Comparison of ENCODE assay signal across 8 cellular contexts in the genomic region with DNA sequence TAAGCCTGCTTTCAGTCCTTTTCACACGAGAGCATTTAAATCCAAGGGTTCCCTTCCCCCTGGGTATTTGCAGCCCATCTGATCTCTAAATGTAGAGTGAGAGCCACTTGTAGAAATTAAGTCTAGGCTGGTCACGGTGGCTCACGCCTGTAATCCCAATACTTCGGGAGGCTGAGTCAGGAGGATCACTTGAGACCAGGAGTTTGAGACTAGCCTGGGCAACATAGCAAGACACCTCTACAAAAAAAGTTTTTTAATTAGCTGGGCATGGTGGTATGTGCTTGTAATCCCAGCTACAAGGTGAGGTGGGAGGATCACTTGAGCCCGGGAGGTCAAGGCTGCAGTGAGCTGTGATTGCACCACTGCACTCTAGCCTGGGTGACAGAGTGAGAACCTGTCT. TPM values are rescaled to one million over a fixed set of nuclear protein-coding genes. Genes with fewer than 3 reads are reported as not detected.
DNase-seq lines count a peak whose midpoint lies in the region; ATAC-seq, FAIRE-seq and TF ChIP-seq lines count a peak whose summit lies in the region.
"Not testable (repeated sequence)": the region's sequence is repeated elsewhere in the genome, so short reads cannot be mapped to it uniquely, and the experiment has no call there.

No MANE protein-coding gene starts in this region.

- H3K36me3 Mint-ChIP-seq in activated T-helper 17 cell treated with anti-CD3 and anti-CD28 coated beads, Interleukin-2, amount 50 U/mL, for 72 hours (ENCODE audit: low read depth): peaks cover 33% of the 10 kb centered on the region
- H3K36me3 Mint-ChIP-seq in natural killer cell: not testable (repeated sequence)

- H3K27me3 ChIP-seq in SJSA1 (replicated peaks); H1 (replicated peaks in 1 of 4; ENCODE audit: control insufficient read depth in 3 of 4, extremely low read depth in 1 of 4, insufficient read depth in 3 of 4, low read length in 3 of 4); thoracic aorta (replicated peaks; ENCODE audit: insufficient read depth): not testable (repeated sequence)

- H3K79me2 ChIP-seq in H1 (ENCODE audit: control insufficient read depth in 1 of 2, insufficient read depth in 2 of 2, low read length in 2 of 2): not testable (repeated sequence)

- TF ChIP-seq EP300 in H1 (IDR thresholded peaks at IDR 0.05; ENCODE audit: borderline replicate concordance in 1 of 2, low read depth in 2 of 2, low read length in 2 of 2): not testable (repeated sequence)

- H4K8ac ChIP-seq in H1 (ENCODE audit: extremely low read depth, insufficient read depth, low read length): not testable (repeated sequence)

- H3K27me3 Mint-ChIP-seq in activated T-helper 17 cell treated with anti-CD3 and anti-CD28 coated beads, Interleukin-2, amount 50 U/mL, for 72 hours; natural killer cell (ENCODE audit: low read depth in 2 of 2): not testable (repeated sequence)

- not testable (repeated sequence) for H4K91ac ChIP-seq in H1 (replicated peaks; ENCODE audit: insufficient read length, low read length)

- H4K5ac ChIP-seq in H1 (ENCODE audit: insufficient read length, low read depth, low read length): not testable (repeated sequence)

- not testable (repeated sequence) for H2BK15ac ChIP-seq in H1 (ENCODE audit: low read length)

- not testable (repeated sequence) for H4K20me1 ChIP-seq in H1 (replicated peaks in 1 of 2; ENCODE audit: control insufficient read depth in 1 of 2, insufficient read depth in 2 of 2, low read length in 2 of 2)

- H3K27ac ChIP-seq in C4-2B (peak overlapping the region; percentile 97), SJSA1 (0 out of 2 replicates have a peak overlapping the region, but pooled peaks have one; percentile 47), kidney (ENCODE audit: low read depth in 2 of 2, low read length in 2 of 2) (peak overlapping the region; percentile 44 to 72), thoracic aorta (peak overlapping the region; percentile 75 to 83)
- H3K27ac ChIP-seq in HEK293 (ENCODE audit: extremely low read depth, low read depth, low read length); H1 (ENCODE audit: low read depth, low read length): not testable (repeated sequence)

- not testable (repeated sequence) for H3K14ac ChIP-seq in H1 (ENCODE audit: insufficient read length)

- peaks cover 40% of the 10 kb centered on the region for H3K4me1 ChIP-seq in HEK293 (ENCODE audit: control insufficient read depth, insufficient read depth, low read length)
- H3K4me1 ChIP-seq in SJSA1 (replicated peaks): peaks cover 30% of the 10 kb centered on the region
- H3K4me1 ChIP-seq in H1 (replicated peaks in 1 of 4; ENCODE audit: control insufficient read depth in 3 of 4, insufficient read depth in 4 of 4, low read length in 3 of 4): peaks cover 5 to 23% (median 14%) of the 10 kb centered on the region in 4 experiments; a peak in 5 of 7 replicates
- H3K4me1 ChIP-seq in kidney (ENCODE audit: control insufficient read depth in 1 of 2, insufficient read depth in 1 of 2, low read depth in 1 of 2, low read length in 2 of 2): peaks cover 21 to 34% of the 10 kb centered on the region in 2 donors
- peaks cover 44 to 89% of the 10 kb centered on the region in 2 donors for H3K4me1 ChIP-seq in thoracic aorta (ENCODE audit: control insufficient read depth in 1 of 2, low read depth in 2 of 2)

- H3K9me3 ChIP-seq in HEK293 (ENCODE audit: control insufficient read depth, insufficient read depth, low read depth, low read length); SJSA1 (replicated peaks); H1 (ENCODE audit: insufficient read depth in 2 of 2, low read depth in 1 of 2, low read length in 1 of 2); kidney (ENCODE audit: control insufficient read depth in 1 of 2, low read length in 2 of 2); thoracic aorta: not testable (repeated sequence)

- intact Hi-C loops in kidney (cut with DNase I); natural killer cell (cut with micrococcal nuclease): not testable (repeated sequence)

- not testable (repeated sequence) for H3K23me2 ChIP-seq in H1 (ENCODE audit: low read depth, low read length)

- not testable (repeated sequence) for H2BK20ac ChIP-seq in H1 (ENCODE audit: low read length)

- H3K27ac Mint-ChIP-seq in activated T-helper 17 cell treated with anti-CD3 and anti-CD28 coated beads, Interleukin-2, amount 50 U/mL, for 72 hours: peak overlapping the region; percentile 70
- peak overlapping the region; percentile 45 to 80 for H3K27ac Mint-ChIP-seq in natural killer cell

- not testable (repeated sequence) for ATAC-seq in activated T-helper 17 cell treated with anti-CD3 and anti-CD28 coated beads, Interleukin-2, amount 50 U/mL, for 72 hours (replicated peaks); natural killer cell; thoracic aorta (ENCODE audit: insufficient number of reproducible peaks, low FRiP score, low read depth)

- WGBS in H1 (ENCODE audit: extremely low coverage in 1 of 2, insufficient coverage in 1 of 2, insufficient read length in 1 of 2, insufficient replicate concordance in 2 of 2, low coverage in 1 of 2, low lambda C conversion rate in 2 of 2, missing lambda C conversion rate in 1 of 2), 2 experiments: 95% methylated on average over 5 of the region's 5 CpGs; no CpG with 5 or more reads in 1 of the 2 experiments

- TF ChIP-seq CTCF in C4-2B (conservative IDR thresholded peaks at IDR 0.05); HEK293 (tag by site-specific recombination; IDR thresholded peaks at IDR 0.05); H1 (IDR thresholded peaks at IDR 0.05; ENCODE audit: control extremely low read depth in 1 of 3, insufficient read depth in 1 of 3, low read depth in 1 of 3, low read length in 3 of 3); kidney (IDR thresholded peaks at IDR 0.05; ENCODE audit: borderline replicate concordance, extremely low read depth, insufficient read depth); natural killer cell (IDR thresholded peaks at IDR 0.05); thoracic aorta (IDR thresholded peaks at IDR 0.05): not testable (repeated sequence)

- H3K4me3 Mint-ChIP-seq in activated T-helper 17 cell treated with anti-CD3 and anti-CD28 coated beads, Interleukin-2, amount 50 U/mL, for 72 hours; natural killer cell: not testable (repeated sequence)

- TF ChIP-seq RAD21 in H1 (IDR thresholded peaks at IDR 0.05 in 1 of 2, conservative IDR thresholded peaks at IDR 0.05 in 1 of 2; ENCODE audit: low read depth in 2 of 2, low read length in 2 of 2): not testable (repeated sequence)

- DNase-seq in SJSA1 (ENCODE audit: low read depth in 1 of 2, low spot score in 2 of 2); H1 (ENCODE audit: low read depth in 1 of 2, low spot score in 2 of 2); kidney; natural killer cell; thoracic aorta (ENCODE audit: low spot score): not testable (repeated sequence)

- 0 out of 2 replicates have a peak overlapping the region, but pooled peaks have one; percentile 27 for H2BK12ac ChIP-seq in H1 (ENCODE audit: low read depth, low read length)

- not testable (repeated sequence) for H3K18ac ChIP-seq in H1 (ENCODE audit: extremely low read depth, low read length)

- not testable (repeated sequence) for H3K4ac ChIP-seq in H1 (replicated peaks; ENCODE audit: insufficient read length, low read depth, low read length)

- CTCF ChIA-PET in HEK293 (lab: Yijun Ruan, JAX) (interaction anchor here (0.7 to 5.9 kb wide), 2 partner anchors 14 to 23 kb away, joined by 3 to 37 read pairs; no protein-coding TSS in a partner anchor), H1 (lab: Charles Lee; ENCODE audit: partially characterized antibody) (interaction anchor here (0.8 to 5.2 kb wide), 3 partner anchors 8 to 13 kb away, joined by 3 to 55 read pairs (median 14); no protein-coding TSS in a partner anchor)

- not testable (repeated sequence) for H3K9me3 Mint-ChIP-seq in activated T-helper 17 cell treated with anti-CD3 and anti-CD28 coated beads, Interleukin-2, amount 50 U/mL, for 72 hours; natural killer cell

- H3K4me1 Mint-ChIP-seq in activated T-helper 17 cell treated with anti-CD3 and anti-CD28 coated beads, Interleukin-2, amount 50 U/mL, for 72 hours: not testable (repeated sequence)
- peaks cover 12 to 37% of the 10 kb centered on the region in 2 donors for H3K4me1 Mint-ChIP-seq in natural killer cell

- not testable (repeated sequence) for H3K23ac ChIP-seq in H1 (ENCODE audit: insufficient read length)

- H3K79me1 ChIP-seq in H1 (ENCODE audit: low read depth, low read length): not testable (repeated sequence)

- H3K36me3 ChIP-seq in HEK293 (ENCODE audit: control insufficient read depth in 2 of 2, insufficient read depth in 1 of 2, low read length in 2 of 2); H1 (ENCODE audit: control insufficient read depth in 2 of 4, insufficient read depth in 4 of 4, low read length in 3 of 4); kidney (ENCODE audit: control insufficient read depth in 1 of 2, insufficient read depth in 2 of 2, low read length in 2 of 2); thoracic aorta: not testable (repeated sequence)
- H3K36me3 ChIP-seq in SJSA1: peaks cover 65% of the 10 kb centered on the region

- FAIRE-seq in H1 (lab: Jason Lieb, UNC); kidney (lab: Jason Lieb, UNC): not testable (repeated sequence)

- H2BK120ac ChIP-seq in H1 (replicated peaks; ENCODE audit: low read depth, low read length): not testable (repeated sequence)

- H3K56ac ChIP-seq in H1 (replicated peaks; ENCODE audit: insufficient read length, low read depth, low read length): not testable (repeated sequence)

- not testable (repeated sequence) for H3K4me3 ChIP-seq in HEK293 (ENCODE audit: low read depth, low read length); SJSA1; H1 (ENCODE audit: extremely low read depth in 1 of 4, insufficient read depth in 2 of 4, low read depth in 3 of 4, low read length in 4 of 4); kidney (ENCODE audit: low read length in 2 of 2); thoracic aorta

- H2AFZ ChIP-seq in H1 (ENCODE audit: low read length): not testable (repeated sequence)

- not testable (repeated sequence) for TF ChIP-seq POLR2A in H1 (IDR thresholded peaks at IDR 0.05; ENCODE audit: control extremely low read depth in 1 of 2, low read depth in 2 of 2, low read length in 2 of 2)

- POLR2A ChIA-PET in HEK293 (lab: Yijun Ruan, JAX); H1 (lab: Charles Lee; ENCODE audit: partially characterized antibody): not testable (repeated sequence)

- H2BK5ac ChIP-seq in H1 (ENCODE audit: low read depth, low read length): not testable (repeated sequence)

- H2AK5ac ChIP-seq in H1 (ENCODE audit: low read depth, low read length): not testable (repeated sequence)

- not testable (repeated sequence) for H3K9ac ChIP-seq in H1 (replicated peaks in 1 of 4; ENCODE audit: extremely low read depth in 1 of 4, low read depth in 3 of 4, low read length in 3 of 4); kidney (ENCODE audit: low read length in 2 of 2)

- not testable (repeated sequence) for H3K4me2 ChIP-seq in H1 (ENCODE audit: insufficient read depth in 1 of 2, low read depth in 2 of 2, low read length in 2 of 2)

RNA-seq across cellular contexts. Expression of gene CAPN2, which starts 24.3 kb away (rescaled TPM):
- 143 and 155 TPM in 2 replicates for total RNA-seq in SJSA1 (2014; rRNA removed; shearing (Covaris generic))
- 10 to 100 TPM; 42.8 to 73.0 TPM for total RNA-seq in activated T-helper 17 cell treated with anti-CD3 and anti-CD28 coated beads, Interleukin-2, amount 50 U/mL, for 72 hours
- total RNA-seq in H1 (2021; fragmentation: NEBNext Ultra II Directional; extraction: Animal tissue kit (Norgen Biotek cat#: 25700)): 9.2 and 9.4 TPM in 2 replicates
- polyA plus RNA-seq in H1 (2011; rRNA removed): 9.1 and 10.3 TPM in 2 replicates
- 12.1 TPM for polyA plus RNA-seq in H1 (2011; cell fraction: cytosol; rRNA removed)
- polyA plus RNA-seq in H1 (2011; cell fraction: nucleus; rRNA removed): 18.7 TPM
- polyA plus RNA-seq in H1 (2012, experiment 1 of 2): 16.8 to 24.6 TPM (median 19.6 TPM) in 4 replicates
- polyA plus RNA-seq in H1 (2012, experiment 2 of 2): 2.8 TPM
- polyA plus RNA-seq in H1 (2013, experiment 1 of 2): 8.5 TPM
- polyA plus RNA-seq in H1 (2013, experiment 2 of 2): 8.5 TPM
- 10.8 and 24.0 TPM in 2 replicates for polyA minus RNA-seq in H1 (2011; rRNA and poly(A)+ RNA removed)
- 15.3 TPM for polyA minus RNA-seq in H1 (2011; cell fraction: cytosol; rRNA and poly(A)+ RNA removed)
- 12.7 TPM for polyA minus RNA-seq in H1 (2011; cell fraction: nucleus; rRNA and poly(A)+ RNA removed)
- total RNA-seq in kidney: 276 TPM
- 175 TPM for polyA plus RNA-seq in kidney (ENCODE audit: insufficient read depth, low read depth, low replicate concordance)
- 100 to 1,000 TPM; 228 to 275 (median 236) TPM for total RNA-seq in natural killer cell
- 100 to 1,000 TPM; 235 to 258 TPM for total RNA-seq in thoracic aorta
